ENCODE assay signal across 8 cellular contexts in genomic region chr4:15656038-15656470, GRCh38. TPM values are rescaled to one million over a fixed set of nuclear protein-coding genes. Genes with fewer than 3 reads are reported as not detected.
DNase-seq lines count a peak whose midpoint lies in the region; ATAC-seq, FAIRE-seq and TF ChIP-seq lines count a peak whose summit lies in the region.

No MANE protein-coding gene starts in this region.

- peaks cover 7 to 23% of the 10 kb centered on the region in 2 experiments; a peak in 3 of 4 replicates for H3K79me1 ChIP-seq in IMR-90 (ENCODE audit: low read depth in 1 of 2, low read length in 2 of 2)

- H3K4me2 ChIP-seq in IMR-90 (ENCODE audit: low read depth, low read length): peak overlapping the region; percentile 25
- H3K4me2 ChIP-seq in keratinocyte (ENCODE audit: control insufficient read depth, extremely low read depth, insufficient read depth, low read depth, low read length): peak overlapping the region; percentile 83

- peak overlapping the region; percentile 100 for H3K4ac ChIP-seq in IMR-90 (ENCODE audit: low read depth, low read length)

- FAIRE-seq in keratinocyte (lab: Jason Lieb, UNC): no peak

- peak overlapping the region; percentile 94 for H3K4me3 ChIP-seq in ACC112 (ENCODE audit: low read depth, low read length)
- no peak overlapping the region for H3K4me3 ChIP-seq in IMR-90 (ENCODE audit: insufficient read depth, low read depth, low read length)
- H3K4me3 ChIP-seq in keratinocyte (ENCODE audit: control insufficient read depth in 2 of 3, extremely low read depth in 1 of 3, insufficient read depth in 2 of 3, low read depth in 1 of 3, low read length in 3 of 3): peak overlapping the region in 2 of 3 experiments; percentile 8 to 62

- peak overlapping the region; percentile 100 for H4K5ac ChIP-seq in IMR-90 (ENCODE audit: low read depth, low read length)

- no peak for TF ChIP-seq RAD21 in IMR-90 (IDR thresholded peaks at IDR 0.05; ENCODE audit: low read length)

- H2AFZ ChIP-seq in ACC112 (ENCODE audit: low read length, unreplicated experiment): peak overlapping the region; percentile 97
- H2AFZ ChIP-seq in IMR-90 (replicated peaks; ENCODE audit: low read length, poor library complexity): peak overlapping the region; percentile 99
- peak overlapping the region; percentile 99 for H2AFZ ChIP-seq in keratinocyte (ENCODE audit: control insufficient read depth, low read length)

- H3K27ac ChIP-seq in ACC112 (ENCODE audit: low read depth, low read length): peak overlapping the region; percentile 89
- H3K27ac ChIP-seq in IMR-90 (ENCODE audit: insufficient read depth, low read length): peak overlapping the region; percentile 97
- H3K27ac ChIP-seq in angular gyrus (ENCODE audit: low read depth, low read length): peak overlapping the region; percentile 100
- H3K27ac ChIP-seq in keratinocyte (ENCODE audit: control insufficient read depth, insufficient read depth, low read length): peak overlapping the region; percentile 97
- peak overlapping the region; percentile 100 for H3K27ac ChIP-seq in substantia nigra (ENCODE audit: low read depth, low read length, poor library complexity, severe bottlenecking)

- no peak for TF ChIP-seq POLR2A in IMR-90 (IDR thresholded peaks at IDR 0.05; ENCODE audit: low read depth, low read length)

- TF ChIP-seq CTCF in IMR-90 (conservative IDR thresholded peaks at IDR 0.05; ENCODE audit: low read depth, low read length) (no peak), keratinocyte (optimal IDR thresholded peaks at IDR 0.05 in 1 of 3, IDR thresholded peaks at IDR 0.05 in 1 of 3, conservative IDR thresholded peaks at IDR 0.05 in 1 of 3; ENCODE audit: extremely low read depth in 1 of 3, insufficient read depth in 2 of 3, low read length in 3 of 3) (no peak), GM20000 (IDR thresholded peaks at IDR 0.05; ENCODE audit: extremely low read depth, missing control alignments) (no peak)

- H3K4me1 ChIP-seq in ACC112 (ENCODE audit: control insufficient read depth, insufficient read depth, low read length, unreplicated experiment): peaks cover 25% of the 10 kb centered on the region
- peaks cover 17% of the 10 kb centered on the region for H3K4me1 ChIP-seq in IMR-90 (ENCODE audit: control insufficient read depth, insufficient read depth, low read length)
- peaks cover 30% of the 10 kb centered on the region for H3K4me1 ChIP-seq in keratinocyte (ENCODE audit: control insufficient read depth, extremely low read depth, insufficient read depth, low read length)

- no peak overlapping the region; the same call in 1 of the 2 replicates for H3K18ac ChIP-seq in IMR-90 (ENCODE audit: low read depth, low read length)

- H3K79me2 ChIP-seq in ACC112 (ENCODE audit: control insufficient read depth, insufficient read depth, low read length, unreplicated experiment): peaks cover 41% of the 10 kb centered on the region
- peaks cover 38% of the 10 kb centered on the region for H3K79me2 ChIP-seq in keratinocyte (ENCODE audit: control insufficient read depth, insufficient read depth, low read length)

- ATAC-seq in IMR-90 (ENCODE audit: low read depth): no peak

- peak overlapping the region; percentile 88 to 100 for H4K8ac ChIP-seq in IMR-90 (ENCODE audit: low read depth in 2 of 2, low read length in 2 of 2)

- BruUV-seq in IMR-90 (replicated peaks; lab: Mats Ljungman, UMichigan): no TSS peak

- peak overlapping the region; percentile 22; the same call in 1 of the 2 replicates for H3K14ac ChIP-seq in IMR-90 (replicated peaks; ENCODE audit: low read depth, low read length)

- WGBS in IMR-90 (ENCODE audit: extremely low coverage in 2 of 2, insufficient read length in 1 of 2), 2 experiments: 80% methylated on average over 1 of the region's 12 CpGs; no CpG with 5 or more reads in 1 of the 2 experiments

- peak overlapping the region; percentile 10 for H2AK5ac ChIP-seq in IMR-90 (ENCODE audit: low read depth, low read length)

- dilution Hi-C loops in IMR-90 (cut with HindIII; ENCODE audit: low sequenced_read_pairs, unreplicated experiment) (no loop called here), keratinocyte (cut with MboI; ENCODE audit: extremely low pct_ligation_motif_present, low sequenced_read_pairs) (no loop called here)

- H3K23ac ChIP-seq in IMR-90 (ENCODE audit: low read depth, low read length): peak overlapping the region; percentile 74; the same call in 1 of the 2 replicates

- peak overlapping the region; percentile 97 for H2AK9ac ChIP-seq in IMR-90 (replicated peaks; ENCODE audit: low read depth, low read length, poor library complexity)

- H3K9me3 ChIP-seq in IMR-90 (ENCODE audit: control insufficient read depth, insufficient read depth, low read length): no peaks in the 10 kb centered on the region
- H3K9me3 ChIP-seq in keratinocyte (ENCODE audit: control insufficient read depth, low read depth, low read length): no peaks in the 10 kb centered on the region

- in situ Hi-C loops in IMR-90 (cut with MboI; ENCODE audit: low sequenced_read_pairs): no loop called here

- H3K9me1 ChIP-seq in IMR-90 (ENCODE audit: insufficient read depth, low read length): no peaks in the 10 kb centered on the region
- no peaks in the 10 kb centered on the region for H3K9me1 ChIP-seq in keratinocyte (ENCODE audit: control insufficient read depth, extremely low read depth, insufficient read depth, low read length)

- H3K36me3 ChIP-seq in ACC112 (ENCODE audit: insufficient read depth, low read length) (no peaks in the 10 kb centered on the region), IMR-90 (ENCODE audit: control insufficient read depth, insufficient read depth, low read length) (no peaks in the 10 kb centered on the region), keratinocyte (ENCODE audit: control insufficient read depth in 2 of 2, extremely low read depth in 1 of 2, insufficient read depth in 2 of 2, low read length in 2 of 2) (peaks cover 2 to 3% of the 10 kb centered on the region in 2 experiments)

- intact Hi-C loops in IMR-90 (cut with micrococcal nuclease): no loop called here

- H3K9ac ChIP-seq in IMR-90 (ENCODE audit: low read depth, low read length) (peak overlapping the region; percentile 93; the same call in 1 of the 2 replicates), keratinocyte (ENCODE audit: control insufficient read depth, extremely low read depth, insufficient read depth, low read length) (peak overlapping the region; percentile 95)

- peak overlapping the region; percentile 99 for H4K91ac ChIP-seq in IMR-90 (ENCODE audit: insufficient read depth, low read depth, low read length)

- H2BK5ac ChIP-seq in IMR-90 (ENCODE audit: low read depth, low read length, poor library complexity, severe bottlenecking): peak overlapping the region; percentile 97

- POLR2A ChIA-PET in IMR-90 (lab: Charles Lee; ENCODE audit: unreplicated experiment): no interaction called here

- peak overlapping the region; percentile 99 for H2BK120ac ChIP-seq in IMR-90 (ENCODE audit: low read depth, low read length)

- no peak overlapping the region for H3K56ac ChIP-seq in IMR-90 (ENCODE audit: extremely low read depth, insufficient read depth, low read length)

- CTCF ChIA-PET in IMR-90 (lab: Yijun Ruan, JAX): no interaction called here

- H3K27me3 ChIP-seq in ACC112 (ENCODE audit: insufficient read depth, low read length) (no peaks in the 10 kb centered on the region), IMR-90 (ENCODE audit: control insufficient read depth, insufficient read depth, low read length) (no peaks in the 10 kb centered on the region), keratinocyte (ENCODE audit: control insufficient read depth, extremely low read depth, insufficient read depth, low read length) (no peaks in the 10 kb centered on the region)

- no peak overlapping the region for H2BK15ac ChIP-seq in IMR-90 (ENCODE audit: low read depth, low read length)

- DNase-seq in IMR-90 (no peak), keratinocyte (ENCODE audit: low read depth, low spot score) (no peak), substantia nigra (lab: John Stamatoyannopoulos, UW) (peak in 13 of 49 donors; percentile 16 to 67 (median 37)), NOMO-1 treated with DMSO at 0.1 percent for 48 hours (lab: John Stamatoyannopoulos, UW; ENCODE audit: unreplicated experiment) (no peak), GM20000 (ENCODE audit: low spot score) (no peak)
- DNase-seq in stimulated activated CD4-positive, alpha-beta T cell treated with anti-CD3 and anti-CD28 coated beads, Interleukin-4, amount 100 ng/mL, for 24 hours: no peak

- H2BK20ac ChIP-seq in IMR-90 (ENCODE audit: low read depth, low read length): no peak overlapping the region

- H4K20me1 ChIP-seq in IMR-90 (ENCODE audit: insufficient read depth, low read length) (peaks cover 15% of the 10 kb centered on the region; the same call in 1 of the 2 replicates), keratinocyte (ENCODE audit: control insufficient read depth, extremely low read depth, insufficient read depth, low read length) (peaks cover 3% of the 10 kb centered on the region)

RNA-seq across cellular contexts. Expression of gene FBXL5, which starts 0.9 kb away (rescaled TPM):
- 62.6 and 91.9 TPM in 2 replicates for total RNA-seq in IMR-90 (2012; rRNA removed)
- polyA plus RNA-seq in IMR-90 (2012; rRNA removed) (18.6 and 20.3 TPM in 2 replicates), keratinocyte (38.9 to 63.1 TPM (median 50.4 TPM) in 3 replicates)
- polyA plus RNA-seq in IMR-90 (2012; cell fraction: cytosol; rRNA removed): 4.1 and 4.9 TPM in 2 replicates
- polyA plus RNA-seq in IMR-90 (2012; cell fraction: nucleus; rRNA removed; ENCODE audit: low replicate concordance): 2.4 and 21.9 TPM in 2 replicates
- 58.7 TPM for polyA plus RNA-seq in keratinocyte (2011; ENCODE audit: low read depth)
- polyA plus RNA-seq in keratinocyte (2011; cell fraction: cytosol; rRNA removed): 33.6 and 66.5 TPM in 2 replicates
- polyA plus RNA-seq in keratinocyte (2011; cell fraction: nucleus; rRNA removed): 57.7 and 69.8 TPM in 2 replicates
- polyA plus RNA-seq in keratinocyte (2012; ENCODE audit: low replicate concordance): 32.3 and 46.8 TPM in 2 replicates
- polyA minus RNA-seq in keratinocyte: 33.0 to 79.0 TPM (median 57.3 TPM) in 3 replicates
- polyA minus RNA-seq in keratinocyte (2011; cell fraction: cytosol; rRNA and poly(A)+ RNA removed): 47.8 TPM
- 49.9 and 80.8 TPM in 2 replicates for polyA minus RNA-seq in keratinocyte (2011; cell fraction: nucleus; rRNA and poly(A)+ RNA removed)

RNA-seq across cellular contexts. Expression of gene FAM200B, which starts 25.6 kb away (rescaled TPM):
- 16.7 and 20.6 TPM in 2 replicates for total RNA-seq in IMR-90 (2012; rRNA removed)
- polyA plus RNA-seq in IMR-90 (2012; rRNA removed) (17.3 and 18.5 TPM in 2 replicates), keratinocyte (15.6 to 36.6 TPM (median 33.4 TPM) in 3 replicates)
- 14.6 and 28.6 TPM in 2 replicates for polyA plus RNA-seq in IMR-90 (2012; cell fraction: cytosol; rRNA removed)
- polyA plus RNA-seq in IMR-90 (2012; cell fraction: nucleus; rRNA removed; ENCODE audit: low replicate concordance): 5.2 and 23.8 TPM in 2 replicates
- 12.9 TPM for polyA plus RNA-seq in keratinocyte (2011; ENCODE audit: low read depth)
- polyA plus RNA-seq in keratinocyte (2011; cell fraction: cytosol; rRNA removed): 24.8 and 46.1 TPM in 2 replicates
- 20.5 and 26.7 TPM in 2 replicates for polyA plus RNA-seq in keratinocyte (2011; cell fraction: nucleus; rRNA removed)
- polyA plus RNA-seq in keratinocyte (2012; ENCODE audit: low replicate concordance): 31.5 and 34.6 TPM in 2 replicates
- polyA minus RNA-seq in keratinocyte: 1.9 to 9.4 TPM (median 4.4 TPM) in 3 replicates
- polyA minus RNA-seq in keratinocyte (2011; cell fraction: cytosol; rRNA and poly(A)+ RNA removed): 8.1 TPM
- 3.4 and 5.0 TPM in 2 replicates for polyA minus RNA-seq in keratinocyte (2011; cell fraction: nucleus; rRNA and poly(A)+ RNA removed)

RNA-seq across cellular contexts. Expression of gene BST1, which starts 46.8 kb away (rescaled TPM):
- total RNA-seq in IMR-90 (2012; rRNA removed): 5.3 and 6.6 TPM in 2 replicates
- polyA plus RNA-seq in IMR-90 (2012; rRNA removed) (11.1 and 11.9 TPM in 2 replicates), keratinocyte (0.58 to 1.2 TPM (median 1.1 TPM) in 3 replicates)
- polyA plus RNA-seq in IMR-90 (2012; cell fraction: cytosol; rRNA removed): 10.6 and 10.7 TPM in 2 replicates
- polyA plus RNA-seq in IMR-90 (2012; cell fraction: nucleus; rRNA removed; ENCODE audit: low replicate concordance): 2.2 and 4.7 TPM in 2 replicates
- polyA plus RNA-seq in keratinocyte (2011; ENCODE audit: low read depth): 0.37 TPM
- 0.64 and 1.1 TPM in 2 replicates for polyA plus RNA-seq in keratinocyte (2011; cell fraction: cytosol; rRNA removed)
- 0.33 and 0.88 TPM in 2 replicates for polyA plus RNA-seq in keratinocyte (2011; cell fraction: nucleus; rRNA removed)
- 0.83 and 1.3 TPM in 2 replicates for polyA plus RNA-seq in keratinocyte (2012; ENCODE audit: low replicate concordance)
- 0.20 to 0.54 TPM (median 0.43 TPM) in 3 replicates for polyA minus RNA-seq in keratinocyte
- polyA minus RNA-seq in keratinocyte (2011; cell fraction: cytosol; rRNA and poly(A)+ RNA removed): not detected
- 0.54 TPM in 1 of 2 replicates, not detected in the other for polyA minus RNA-seq in keratinocyte (2011; cell fraction: nucleus; rRNA and poly(A)+ RNA removed)
